In genomic region chr22:29310863-29311339, GRCh38 we compare ENCODE assay signal across 8 cellular contexts. TPM values are rescaled to one million over a fixed set of nuclear protein-coding genes. Genes with fewer than 3 reads are reported as not detected.
DNase-seq lines count a peak whose midpoint lies in the region; ATAC-seq, FAIRE-seq and TF ChIP-seq lines count a peak whose summit lies in the region.
"Had no signal": no experiment of that assay in that cellular context is flagged by ENCODE, and none has a peak within 500 bp of the region (broad histone marks: within the 10 kb centered on the region; RNA-seq: fewer than 3 reads in every experiment).

No MANE protein-coding gene starts in this region.

- dilution Hi-C loops in endothelial cell of umbilical vein (cut with MboI; ENCODE audit: extremely low pct_ligation_motif_present, low sequenced_read_pairs): no loop called here

- DNase-seq in GM10248 (ENCODE audit: extremely low spot score): peak; percentile 87
- DNase-seq in NCI-H2029 (lab: John Stamatoyannopoulos, UW): peak; percentile 53
- DNase-seq in activated CD4-positive, alpha-beta memory T cell treated with anti-CD3 and anti-CD28 coated beads, Interleukin-2, amount 10 ng/mL, durations not matched to agents 7 days and 5 days: peak; percentile 77
- DNase-seq in endothelial cell of umbilical vein (ENCODE audit: low read depth, low spot score): peak; percentile 99
- DNase-seq in mesothelial cell of epicardium (ENCODE audit: low spot score in 2 of 2, unreplicated experiment in 2 of 2): peak; percentile 77 to 86
- peak; percentile 66 to 71 for DNase-seq in stimulated activated CD8-positive, alpha-beta memory T cell treated with anti-CD3 and anti-CD28 coated beads, Interleukin-15, amount 100 ng/mL, for 48 hours (ENCODE audit: low read depth in 2 of 2)

- TF ChIP-seq CTCF in GM10248 (IDR thresholded peaks at IDR 0.05; ENCODE audit: control extremely low read depth, extremely low read depth, low read depth, missing control alignments) (no peak), endothelial cell of umbilical vein (IDR thresholded peaks at IDR 0.05; ENCODE audit: extremely low read depth in 1 of 2, insufficient read depth in 1 of 2, low read depth in 1 of 2, low read length in 2 of 2) (no peak), mesothelial cell of epicardium (IDR thresholded peaks at IDR 0.05; ENCODE audit: unreplicated experiment) (no peak)

- H3K9me3 Mint-ChIP-seq in activated CD4-positive, alpha-beta memory T cell treated with anti-CD3 and anti-CD28 coated beads, Interleukin-2, amount 10 ng/mL, durations not matched to agents 7 days and 5 days: no peaks in the 10 kb centered on the region
- no peaks in the 10 kb centered on the region for H3K9me3 Mint-ChIP-seq in mesothelial cell of epicardium

- peaks cover 10% of the 10 kb centered on the region for H3K36me3 Mint-ChIP-seq in activated CD4-positive, alpha-beta memory T cell treated with anti-CD3 and anti-CD28 coated beads, Interleukin-2, amount 10 ng/mL, durations not matched to agents 7 days and 5 days (ENCODE audit: low read depth)
- H3K36me3 Mint-ChIP-seq in mesothelial cell of epicardium: peaks cover 3% of the 10 kb centered on the region
- H3K36me3 Mint-ChIP-seq: activated naive CD8-positive, alpha-beta T cell had no signal

- H3K36me3 ChIP-seq in endothelial cell of umbilical vein (ENCODE audit: control insufficient read depth in 2 of 2, extremely low read depth in 1 of 2, insufficient read depth in 2 of 2, low read length in 2 of 2): peaks cover 0 to 4% of the 10 kb centered on the region in 2 experiments

- peak; percentile 98 for FAIRE-seq in endothelial cell of umbilical vein (lab: Jason Lieb, UNC)

- intact Hi-C loops in endothelial cell of umbilical vein (cut with micrococcal nuclease): no loop called here

- H3K4me3 ChIP-seq in endothelial cell of umbilical vein (replicated peaks in 1 of 3; ENCODE audit: insufficient read depth in 1 of 3, low read depth in 1 of 3, low read length in 3 of 3): no peak overlapping the region

- BruUV-seq in endothelial cell of umbilical vein (replicated peaks; lab: Mats Ljungman, UMichigan): no TSS peak

- peak overlapping the region; percentile 80 for H3K27ac ChIP-seq in endothelial cell of umbilical vein (ENCODE audit: insufficient read depth, low read depth, low read length)

- CTCF ChIA-PET in GM10248 (lab: Yijun Ruan, JAX) (interaction anchor here (0.7 to 1.1 kb wide), 2 partner anchors 14 to 66 kb away, joined by 3 read pairs; no protein-coding TSS in a partner anchor), endothelial cell of umbilical vein (lab: Charles Lee) (interaction anchor here (0.7 to 1.9 kb wide), 3 partner anchors 10 to 48 kb away, joined by 3 to 6 read pairs (median 6); no protein-coding TSS in a partner anchor)
- CTCF ChIA-PET in activated CD4-positive, alpha-beta memory T cell treated with anti-CD3 and anti-CD28 coated beads, Interleukin-2, amount 10 ng/mL, durations not matched to agents 7 days and 5 days (lab: Charles Lee): interaction anchor here (1.0 kb wide), 1 partner anchor 9 kb away, joined by 3 read pairs; no protein-coding TSS in a partner anchor

- no peak overlapping the region for H2AFZ ChIP-seq in endothelial cell of umbilical vein (ENCODE audit: low read depth, low read length)

- H3K9me1 ChIP-seq in endothelial cell of umbilical vein (replicated peaks; ENCODE audit: control insufficient read depth, extremely low read depth, insufficient read depth, low read length): no peaks in the 10 kb centered on the region

- peaks cover 68% of the 10 kb centered on the region for H3K4me1 Mint-ChIP-seq in activated CD4-positive, alpha-beta memory T cell treated with anti-CD3 and anti-CD28 coated beads, Interleukin-2, amount 10 ng/mL, durations not matched to agents 7 days and 5 days
- H3K4me1 Mint-ChIP-seq in mesothelial cell of epicardium: peaks cover 18% of the 10 kb centered on the region

- no peak for ATAC-seq in GM19324 (IDR thresholded peaks at IDR 0.05; ENCODE audit: low FRiP score, unreplicated experiment)

- H3K4me2 ChIP-seq in endothelial cell of umbilical vein (ENCODE audit: insufficient read depth, low read length): no peak overlapping the region

- peaks cover 30% of the 10 kb centered on the region for H3K27me3 Mint-ChIP-seq in activated CD4-positive, alpha-beta memory T cell treated with anti-CD3 and anti-CD28 coated beads, Interleukin-2, amount 10 ng/mL, durations not matched to agents 7 days and 5 days
- peaks cover 29% of the 10 kb centered on the region for H3K27me3 Mint-ChIP-seq in mesothelial cell of epicardium (ENCODE audit: low read depth)

- peaks cover 9% of the 10 kb centered on the region for H3K79me2 ChIP-seq in endothelial cell of umbilical vein (ENCODE audit: control insufficient read depth, insufficient read depth, low read length)

- H3K4me3 Mint-ChIP-seq in activated CD4-positive, alpha-beta memory T cell treated with anti-CD3 and anti-CD28 coated beads, Interleukin-2, amount 10 ng/mL, durations not matched to agents 7 days and 5 days: no peak overlapping the region
- H3K4me3 Mint-ChIP-seq in mesothelial cell of epicardium: no peak overlapping the region
- H3K4me3 Mint-ChIP-seq: activated naive CD8-positive, alpha-beta T cell had no signal

- no peak overlapping the region for H3K27ac Mint-ChIP-seq in activated CD4-positive, alpha-beta memory T cell treated with anti-CD3 and anti-CD28 coated beads, Interleukin-2, amount 10 ng/mL, durations not matched to agents 7 days and 5 days
- H3K27ac Mint-ChIP-seq in mesothelial cell of epicardium: peak overlapping the region; percentile 43
- H3K27ac Mint-ChIP-seq: activated naive CD8-positive, alpha-beta T cell had no signal

- peaks cover 18 to 24% of the 10 kb centered on the region in 2 experiments for H3K27me3 ChIP-seq in endothelial cell of umbilical vein (ENCODE audit: control insufficient read depth in 2 of 2, insufficient read depth in 2 of 2, low read length in 2 of 2)

- no peaks in the 10 kb centered on the region for H4K20me1 ChIP-seq in endothelial cell of umbilical vein (replicated peaks; ENCODE audit: control insufficient read depth, extremely low read depth, insufficient read depth, low read length)

- peak overlapping the region; percentile 36 for H3K9ac ChIP-seq in endothelial cell of umbilical vein (replicated peaks; ENCODE audit: extremely low read depth, insufficient read depth, low read length)

- H3K4me1 ChIP-seq in endothelial cell of umbilical vein (ENCODE audit: control insufficient read depth, extremely low read depth, insufficient read depth, low read length): peaks cover 40% of the 10 kb centered on the region

- POLR2A ChIA-PET in GM10248 (lab: Yijun Ruan, JAX) (no interaction called here), endothelial cell of umbilical vein (lab: Charles Lee) (no interaction called here)
- POLR2A ChIA-PET in activated CD4-positive, alpha-beta memory T cell treated with anti-CD3 and anti-CD28 coated beads, Interleukin-2, amount 10 ng/mL, durations not matched to agents 7 days and 5 days (lab: Charles Lee): interaction anchor here (0.9 to 1.4 kb wide), 3 partner anchors 13 to 44 kb away, joined by 3 read pairs; no protein-coding TSS in a partner anchor

- no peaks in the 10 kb centered on the region for H3K9me3 ChIP-seq in endothelial cell of umbilical vein (replicated peaks; ENCODE audit: control insufficient read depth, insufficient read depth, low read length)

- TF ChIP-seq POLR2A in endothelial cell of umbilical vein (IDR thresholded peaks at IDR 0.05; ENCODE audit: low read depth, low read length): no peak

RNA-seq across cellular contexts. Expression of gene GAS2L1, which starts 4.5 kb away (rescaled TPM):
- total RNA-seq in activated CD4-positive, alpha-beta memory T cell treated with anti-CD3 and anti-CD28 coated beads, Interleukin-2, amount 10 ng/mL, durations not matched to agents 7 days and 5 days: 10 to 100 TPM; 22.5 to 23.4 TPM
- total RNA-seq in endothelial cell of umbilical vein (42.1 and 44.0 TPM in 2 replicates), mesothelial cell of epicardium (13.4 to 14.6 TPM (median 13.6 TPM) in 3 replicates)
- 30.5 and 39.3 TPM in 2 replicates for polyA plus RNA-seq in endothelial cell of umbilical vein
- polyA plus RNA-seq in endothelial cell of umbilical vein (2011; cell fraction: cytosol; rRNA removed): 19.9 and 27.5 TPM in 2 replicates
- polyA plus RNA-seq in endothelial cell of umbilical vein (2011; cell fraction: nucleus; rRNA removed): 24.5 and 30.4 TPM in 2 replicates
- polyA plus RNA-seq in endothelial cell of umbilical vein (2012): 24.5 and 34.1 TPM in 2 replicates
- polyA minus RNA-seq in endothelial cell of umbilical vein: 11.0 and 18.4 TPM in 2 replicates
- polyA minus RNA-seq in endothelial cell of umbilical vein (2011; cell fraction: cytosol; rRNA and poly(A)+ RNA removed): 11.4 TPM
- 13.3 and 16.6 TPM in 2 replicates for polyA minus RNA-seq in endothelial cell of umbilical vein (2011; cell fraction: nucleus; rRNA and poly(A)+ RNA removed)

RNA-seq across cellular contexts. Expression of gene RASL10A, which starts 4.6 kb away (rescaled TPM):
- total RNA-seq in activated CD4-positive, alpha-beta memory T cell treated with anti-CD3 and anti-CD28 coated beads, Interleukin-2, amount 10 ng/mL, durations not matched to agents 7 days and 5 days: under 1 TPM; 0.38 to 0.78 TPM
- total RNA-seq in endothelial cell of umbilical vein (1.3 and 1.9 TPM in 2 replicates), mesothelial cell of epicardium (2.5 to 3.8 TPM (median 3.1 TPM) in 3 replicates)
- 1.1 TPM in 2 replicates for polyA plus RNA-seq in endothelial cell of umbilical vein
- 0.46 and 0.54 TPM in 2 replicates for polyA plus RNA-seq in endothelial cell of umbilical vein (2011; cell fraction: cytosol; rRNA removed)
- polyA plus RNA-seq in endothelial cell of umbilical vein (2011; cell fraction: nucleus; rRNA removed): 3.4 and 3.6 TPM in 2 replicates
- polyA plus RNA-seq in endothelial cell of umbilical vein (2012): 0.23 and 1.4 TPM in 2 replicates
- polyA minus RNA-seq in endothelial cell of umbilical vein: 0.47 TPM in 1 of 2 replicates, not detected in the other
- polyA minus RNA-seq in endothelial cell of umbilical vein (2011; cell fraction: cytosol; rRNA and poly(A)+ RNA removed): not detected
- polyA minus RNA-seq in endothelial cell of umbilical vein (2011; cell fraction: nucleus; rRNA and poly(A)+ RNA removed): 0.96 TPM in 1 of 2 replicates, not detected in the other

RNA-seq across cellular contexts. Expression of gene EWSR1, which starts 42.8 kb away (rescaled TPM):
- total RNA-seq in activated CD4-positive, alpha-beta memory T cell treated with anti-CD3 and anti-CD28 coated beads, Interleukin-2, amount 10 ng/mL, durations not matched to agents 7 days and 5 days: 100 to 1,000 TPM; 308 to 311 TPM
- total RNA-seq in endothelial cell of umbilical vein (302 and 305 TPM in 2 replicates), mesothelial cell of epicardium (364 to 381 TPM (median 379 TPM) in 3 replicates)
- 563 and 588 TPM in 2 replicates for polyA plus RNA-seq in endothelial cell of umbilical vein
- 186 and 237 TPM in 2 replicates for polyA plus RNA-seq in endothelial cell of umbilical vein (2011; cell fraction: cytosol; rRNA removed)
- 1,153 and 1,220 TPM in 2 replicates for polyA plus RNA-seq in endothelial cell of umbilical vein (2011; cell fraction: nucleus; rRNA removed)
- polyA plus RNA-seq in endothelial cell of umbilical vein (2012): 226 and 267 TPM in 2 replicates
- polyA minus RNA-seq in endothelial cell of umbilical vein: 389 and 446 TPM in 2 replicates
- 152 TPM for polyA minus RNA-seq in endothelial cell of umbilical vein (2011; cell fraction: cytosol; rRNA and poly(A)+ RNA removed)
- 257 and 351 TPM in 2 replicates for polyA minus RNA-seq in endothelial cell of umbilical vein (2011; cell fraction: nucleus; rRNA and poly(A)+ RNA removed)

RNA-seq across cellular contexts. Expression of gene RHBDD3, which starts 43.1 kb away (rescaled TPM):
- 10 to 100 TPM; 27.8 to 28.8 TPM for total RNA-seq in activated CD4-positive, alpha-beta memory T cell treated with anti-CD3 and anti-CD28 coated beads, Interleukin-2, amount 10 ng/mL, durations not matched to agents 7 days and 5 days
- total RNA-seq in endothelial cell of umbilical vein: 31.3 and 36.3 TPM in 2 replicates
- polyA plus RNA-seq in endothelial cell of umbilical vein: 37.2 and 46.0 TPM in 2 replicates
- 22.0 and 32.2 TPM in 2 replicates for polyA plus RNA-seq in endothelial cell of umbilical vein (2011; cell fraction: cytosol; rRNA removed)
- polyA plus RNA-seq in endothelial cell of umbilical vein (2011; cell fraction: nucleus; rRNA removed): 42.9 and 48.5 TPM in 2 replicates
- 17.3 and 17.4 TPM in 2 replicates for polyA plus RNA-seq in endothelial cell of umbilical vein (2012)
- polyA minus RNA-seq in endothelial cell of umbilical vein: 9.3 and 17.8 TPM in 2 replicates
- 8.6 TPM for polyA minus RNA-seq in endothelial cell of umbilical vein (2011; cell fraction: cytosol; rRNA and poly(A)+ RNA removed)
- 10.9 and 15.6 TPM in 2 replicates for polyA minus RNA-seq in endothelial cell of umbilical vein (2011; cell fraction: nucleus; rRNA and poly(A)+ RNA removed)
- 55.9 to 59.6 TPM (median 58.0 TPM) in 3 replicates for total RNA-seq in mesothelial cell of epicardium
